ENCODE assay signal across 8 cellular contexts in the genomic region with DNA sequence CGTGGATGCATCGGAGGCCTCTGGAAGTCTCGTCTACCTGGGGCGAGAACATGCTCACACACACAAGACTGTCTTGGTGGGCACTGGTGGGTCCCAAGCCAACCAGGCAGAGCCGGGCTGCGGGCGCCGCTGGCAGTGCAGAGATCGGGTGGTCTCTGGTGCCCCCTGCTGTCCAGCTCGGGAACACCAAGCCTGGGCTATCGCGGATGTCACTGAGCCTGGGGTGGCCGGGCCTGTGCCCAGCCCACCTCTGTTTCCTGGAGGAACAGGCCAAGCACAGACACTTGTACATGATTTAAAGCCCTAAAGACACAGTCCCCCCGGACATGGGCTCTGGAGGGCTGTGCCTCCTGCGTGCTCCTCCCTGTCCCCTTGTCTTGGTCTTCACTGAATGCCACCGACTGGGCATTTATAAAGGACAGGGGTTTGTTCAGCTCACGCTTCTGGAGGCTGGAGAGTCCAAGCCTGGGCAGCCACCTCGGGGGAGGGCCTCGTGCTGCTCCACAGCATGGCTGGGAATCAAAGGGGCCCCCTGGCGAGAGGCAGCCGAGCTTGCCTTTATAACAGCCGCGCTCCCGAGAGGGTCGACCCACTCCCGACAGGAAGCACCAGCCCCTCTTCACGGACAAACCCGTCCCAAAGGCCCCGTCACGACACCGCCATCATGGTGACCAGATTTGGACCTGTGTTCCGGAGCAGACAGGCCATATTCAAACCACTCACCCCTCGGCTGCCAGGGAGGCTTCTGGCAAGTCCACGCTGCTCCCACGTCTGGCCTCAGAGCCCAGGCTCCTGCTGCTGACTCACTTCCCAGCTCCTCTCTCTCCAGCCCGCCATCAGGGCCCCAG. TPM values are rescaled to one million over a fixed set of nuclear protein-coding genes. Genes with fewer than 3 reads are reported as not detected.
DNase-seq lines count a peak whose midpoint lies in the region; ATAC-seq and TF ChIP-seq lines count a peak whose summit lies in the region.

No MANE protein-coding gene starts in this region.

- H3K4me1 ChIP-seq in SK-N-SH (ENCODE audit: control insufficient read depth in 1 of 2, insufficient read depth in 2 of 2, low read depth in 1 of 2, low read length in 1 of 2) (peaks cover 0 to 12% of the 10 kb centered on the region in 2 experiments; a peak in 1 of 4 replicates), upper lobe of right lung (no peaks in the 10 kb centered on the region)

- H3K4me3 ChIP-seq in SK-N-SH (ENCODE audit: low read depth in 2 of 2, low read length in 1 of 2) (peak overlapping the region in 1 of 2 experiments; percentile 14; a peak in 1 of 4 replicates), upper lobe of right lung (no peak overlapping the region)

- H3K79me2 ChIP-seq in SK-N-SH (ENCODE audit: insufficient read depth): no peaks in the 10 kb centered on the region

- TF ChIP-seq RAD21 in Ishikawa (IDR thresholded peaks at IDR 0.05; ENCODE audit: low read depth) (peak; percentile 95), SK-N-SH (IDR thresholded peaks at IDR 0.05; ENCODE audit: low read length) (peak; percentile 92)

- CTCF ChIA-PET in SK-N-SH (lab: Yijun Ruan, JAX): interaction anchor here (0.6 to 9.5 kb wide), 43 partner anchors 8 to 295 kb away, joined by 3 to 291 read pairs (median 4); a partner anchor contains a TSS

- no peaks in the 10 kb centered on the region for H4K20me1 ChIP-seq in SK-N-SH (ENCODE audit: insufficient read depth)

- H3F3A ChIP-seq in SK-N-SH (replicated peaks; ENCODE audit: insufficient read depth): no peaks in the 10 kb centered on the region

- H3K9me3 ChIP-seq in SK-N-SH (no peaks in the 10 kb centered on the region), upper lobe of right lung (no peaks in the 10 kb centered on the region)

- POLR2A ChIA-PET in SK-N-SH (lab: Yijun Ruan, JAX): no interaction called here

- H3K36me3 ChIP-seq in SK-N-SH (replicated peaks in 1 of 2; ENCODE audit: control insufficient read depth in 1 of 2, insufficient read depth in 2 of 2, low read length in 1 of 2) (no peaks in the 10 kb centered on the region), upper lobe of right lung (no peaks in the 10 kb centered on the region)

- H3K27ac ChIP-seq in SK-N-SH (ENCODE audit: low read depth in 2 of 2, low read length in 1 of 2): no peak overlapping the region
- H3K27ac ChIP-seq in upper lobe of right lung: no peak overlapping the region

- H3K9ac ChIP-seq in SK-N-SH: no peak overlapping the region

- DNase-seq in NCI-H510A treated with DMSO at 0.1 percent for 48 hours (lab: John Stamatoyannopoulos, UW) (peak; percentile 49), NCI-H510A (lab: John Stamatoyannopoulos, UW) (no peak), SK-N-SH (peak; percentile 92), glomerular visceral epithelial cell (ENCODE audit: extremely low spot score) (peak; percentile 66), pons (ENCODE audit: low spot score) (peak; percentile 35), upper lobe of right lung (peak; percentile 83)
- peak; percentile 85 for DNase-seq in activated naive CD4-positive, alpha-beta T cell treated with Interleukin-2 at 50 U/mL for 16 hours

- H3K9me2 ChIP-seq in SK-N-SH: no peaks in the 10 kb centered on the region

- WGBS in SK-N-SH (ENCODE audit: low lambda C conversion rate): 68% methylated on average over 15 of the region's 36 CpGs

- no peak overlapping the region for H2AFZ ChIP-seq in SK-N-SH (ENCODE audit: low read depth)

- TF ChIP-seq EP300 in Ishikawa (IDR thresholded peaks at IDR 0.05; ENCODE audit: borderline replicate concordance) (no peak), SK-N-SH (IDR thresholded peaks at IDR 0.05; ENCODE audit: borderline replicate concordance in 1 of 2, low read depth in 1 of 2, low read length in 1 of 2) (no peak)

- H3K27me3 ChIP-seq in SK-N-SH (ENCODE audit: insufficient read depth): no peaks in the 10 kb centered on the region; the same call in 1 of the 2 replicates
- peaks cover under 1% of the 10 kb centered on the region for H3K27me3 ChIP-seq in upper lobe of right lung

- peak; percentile 90 for ATAC-seq in upper lobe of right lung

- no peak overlapping the region for H3K4me2 ChIP-seq in SK-N-SH

- intact Hi-C loops in upper lobe of right lung (cut with DNase I): no loop called here

- TF ChIP-seq CTCF in SK-N-SH (IDR thresholded peaks at IDR 0.05) (peak; percentile 84), upper lobe of right lung (IDR thresholded peaks at IDR 0.05) (peak; percentile 96)

TF ChIP-seq in Ishikawa, 13 proteins besides CTCF, POLR2A, EP300 and RAD21 (continues in another document):
- TF ChIP-seq TAF1 (IDR thresholded peaks at IDR 0.05; ENCODE audit: low read depth) (no peak), TEAD4 (IDR thresholded peaks at IDR 0.05) (no peak), EGR1 (IDR thresholded peaks at IDR 0.05) (no peak), CEBPB (IDR thresholded peaks at IDR 0.05) (no peak), CREB1 (IDR thresholded peaks at IDR 0.05; ENCODE audit: low read depth) (no peak), NFIC (IDR thresholded peaks at IDR 0.05) (no peak)
- TF ChIP-seq, protein P1, sequence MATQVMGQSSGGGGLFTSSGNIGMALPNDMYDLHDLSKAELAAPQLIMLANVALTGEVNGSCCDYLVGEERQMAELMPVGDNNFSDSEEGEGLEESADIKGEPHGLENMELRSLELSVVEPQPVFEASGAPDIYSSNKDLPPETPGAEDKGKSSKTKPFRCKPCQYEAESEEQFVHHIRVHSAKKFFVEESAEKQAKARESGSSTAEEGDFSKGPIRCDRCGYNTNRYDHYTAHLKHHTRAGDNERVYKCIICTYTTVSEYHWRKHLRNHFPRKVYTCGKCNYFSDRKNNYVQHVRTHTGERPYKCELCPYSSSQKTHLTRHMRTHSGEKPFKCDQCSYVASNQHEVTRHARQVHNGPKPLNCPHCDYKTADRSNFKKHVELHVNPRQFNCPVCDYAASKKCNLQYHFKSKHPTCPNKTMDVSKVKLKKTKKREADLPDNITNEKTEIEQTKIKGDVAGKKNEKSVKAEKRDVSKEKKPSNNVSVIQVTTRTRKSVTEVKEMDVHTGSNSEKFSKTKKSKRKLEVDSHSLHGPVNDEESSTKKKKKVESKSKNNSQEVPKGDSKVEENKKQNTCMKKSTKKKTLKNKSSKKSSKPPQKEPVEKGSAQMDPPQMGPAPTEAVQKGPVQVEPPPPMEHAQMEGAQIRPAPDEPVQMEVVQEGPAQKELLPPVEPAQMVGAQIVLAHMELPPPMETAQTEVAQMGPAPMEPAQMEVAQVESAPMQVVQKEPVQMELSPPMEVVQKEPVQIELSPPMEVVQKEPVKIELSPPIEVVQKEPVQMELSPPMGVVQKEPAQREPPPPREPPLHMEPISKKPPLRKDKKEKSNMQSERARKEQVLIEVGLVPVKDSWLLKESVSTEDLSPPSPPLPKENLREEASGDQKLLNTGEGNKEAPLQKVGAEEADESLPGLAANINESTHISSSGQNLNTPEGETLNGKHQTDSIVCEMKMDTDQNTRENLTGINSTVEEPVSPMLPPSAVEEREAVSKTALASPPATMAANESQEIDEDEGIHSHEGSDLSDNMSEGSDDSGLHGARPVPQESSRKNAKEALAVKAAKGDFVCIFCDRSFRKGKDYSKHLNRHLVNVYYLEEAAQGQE (IDR thresholded peaks at IDR 0.05; ENCODE audit: low read depth): no peak
- TF ChIP-seq, protein P2, sequence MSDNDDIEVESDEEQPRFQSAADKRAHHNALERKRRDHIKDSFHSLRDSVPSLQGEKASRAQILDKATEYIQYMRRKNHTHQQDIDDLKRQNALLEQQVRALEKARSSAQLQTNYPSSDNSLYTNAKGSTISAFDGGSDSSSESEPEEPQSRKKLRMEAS (IDR thresholded peaks at IDR 0.05): no peak

TF ChIP-seq in SK-N-SH, 30 proteins besides CTCF, POLR2A, EP300 and RAD21:
- TF ChIP-seq SMC3 (IDR thresholded peaks at IDR 0.05; ENCODE audit: low read depth, low read length): peak; percentile 88
- no peak for TF ChIP-seq NFIC (IDR thresholded peaks at IDR 0.05; ENCODE audit: borderline replicate concordance)
- no peak for TF ChIP-seq TEAD4 (IDR thresholded peaks at IDR 0.05; ENCODE audit: borderline replicate concordance, insufficient read depth)
- no peak for TF ChIP-seq FOXJ3 (CRISPR knock-in tag; IDR thresholded peaks at IDR 0.05)
- no peak for TF ChIP-seq EZH2phosphoT487 (IDR thresholded peaks at IDR 0.05; ENCODE audit: borderline replicate concordance, low read depth)

RNA-seq across cellular contexts. Expression of a gene that starts 3.6 kb away (rescaled TPM):
- not detected in 2 replicates for polyA plus RNA-seq in SK-N-SH (2012; rRNA removed)
- polyA plus RNA-seq in SK-N-SH (2012; cell fraction: cytosol; rRNA removed): not detected in 2 replicates
- not detected in 2 replicates for polyA plus RNA-seq in SK-N-SH (2012; cell fraction: nucleus; rRNA removed)
- total RNA-seq in upper lobe of right lung: not detected

RNA-seq across cellular contexts. Expression of a gene that starts 7.9 kb away (rescaled TPM):
- 511 and 717 TPM in 2 replicates for polyA plus RNA-seq in SK-N-SH (2012; rRNA removed)
- 598 and 644 TPM in 2 replicates for polyA plus RNA-seq in SK-N-SH (2012; cell fraction: cytosol; rRNA removed)
- polyA plus RNA-seq in SK-N-SH (2012; cell fraction: nucleus; rRNA removed): 162 and 319 TPM in 2 replicates
- total RNA-seq in upper lobe of right lung: 98.1 TPM
